ENCODE assay signal across 4 cellular contexts in genomic region chr7:107631588-107631987, GRCh38.
TF ChIP-seq lines count a peak whose summit lies in the region.

No MANE protein-coding gene starts in this region.

TF ChIP-seq in SK-N-SH treated with all-trans-retinoic acid at 6 μM for 48 hours, 23 proteins besides CTCF, POLR2A, EP300 and RAD21:
- no peak for TF ChIP-seq CSDC2 (CRISPR knock-in tag; IDR thresholded peaks at IDR 0.05)

TF ChIP-seq in SK-N-SH, 30 proteins besides CTCF, POLR2A, EP300 and RAD21:
- TF ChIP-seq FOSL2 (IDR thresholded peaks at IDR 0.05; ENCODE audit: borderline replicate concordance, low read depth) (no peak), SMC3 (IDR thresholded peaks at IDR 0.05; ENCODE audit: low read depth, low read length) (no peak), JUND (IDR thresholded peaks at IDR 0.05) (no peak), REST (IDR thresholded peaks at IDR 0.05; ENCODE audit: low read depth, low read length) (no peak), GATA2 (CRISPR knock-in tag; IDR thresholded peaks at IDR 0.05) (no peak), FOXJ3 (CRISPR knock-in tag; IDR thresholded peaks at IDR 0.05) (no peak), CHD2 (IDR thresholded peaks at IDR 0.05; ENCODE audit: low read length, partially characterized antibody) (no peak), RXRA (IDR thresholded peaks at IDR 0.05; ENCODE audit: borderline replicate concordance, low read depth) (no peak), PBX3 (IDR thresholded peaks at IDR 0.05) (no peak), MAX (IDR thresholded peaks at IDR 0.05; ENCODE audit: low read depth) (no peak), TAF1 (IDR thresholded peaks at IDR 0.05; ENCODE audit: borderline replicate concordance, low read depth, low read length) (no peak), EZH2phosphoT487 (IDR thresholded peaks at IDR 0.05; ENCODE audit: borderline replicate concordance, low read depth) (no peak), MEF2A (IDR thresholded peaks at IDR 0.05; ENCODE audit: borderline replicate concordance, low read depth) (no peak), GABPA (IDR thresholded peaks at IDR 0.05; ENCODE audit: low read depth) (no peak), RCOR1 (IDR thresholded peaks at IDR 0.05; ENCODE audit: low read length) (no peak)

TF ChIP-seq in HCT116, 20 proteins besides CTCF, POLR2A, EP300 and RAD21:
- no peak for TF ChIP-seq MAX (IDR thresholded peaks at IDR 0.05)

TF ChIP-seq in K562, 482 proteins besides CTCF, POLR2A, EP300 and RAD21:
- no peak for TF ChIP-seq BCOR (IDR thresholded peaks at IDR 0.05)
- no peak for TF ChIP-seq ZBTB5 (IDR thresholded peaks at IDR 0.05)
- no peak for TF ChIP-seq STAG1 (CRISPR knock-in tag; IDR thresholded peaks at IDR 0.05; ENCODE audit: borderline replicate concordance)
- no peak for TF ChIP-seq CHD2 (IDR thresholded peaks at IDR 0.05; ENCODE audit: low read depth, low read length)
- peak; percentile 76; the same call in 1 of the 2 replicates for TF ChIP-seq NFIC (IDR thresholded peaks at IDR 0.05)
